2 cellular contexts compared by ENCODE assay signal in the genomic region with DNA sequence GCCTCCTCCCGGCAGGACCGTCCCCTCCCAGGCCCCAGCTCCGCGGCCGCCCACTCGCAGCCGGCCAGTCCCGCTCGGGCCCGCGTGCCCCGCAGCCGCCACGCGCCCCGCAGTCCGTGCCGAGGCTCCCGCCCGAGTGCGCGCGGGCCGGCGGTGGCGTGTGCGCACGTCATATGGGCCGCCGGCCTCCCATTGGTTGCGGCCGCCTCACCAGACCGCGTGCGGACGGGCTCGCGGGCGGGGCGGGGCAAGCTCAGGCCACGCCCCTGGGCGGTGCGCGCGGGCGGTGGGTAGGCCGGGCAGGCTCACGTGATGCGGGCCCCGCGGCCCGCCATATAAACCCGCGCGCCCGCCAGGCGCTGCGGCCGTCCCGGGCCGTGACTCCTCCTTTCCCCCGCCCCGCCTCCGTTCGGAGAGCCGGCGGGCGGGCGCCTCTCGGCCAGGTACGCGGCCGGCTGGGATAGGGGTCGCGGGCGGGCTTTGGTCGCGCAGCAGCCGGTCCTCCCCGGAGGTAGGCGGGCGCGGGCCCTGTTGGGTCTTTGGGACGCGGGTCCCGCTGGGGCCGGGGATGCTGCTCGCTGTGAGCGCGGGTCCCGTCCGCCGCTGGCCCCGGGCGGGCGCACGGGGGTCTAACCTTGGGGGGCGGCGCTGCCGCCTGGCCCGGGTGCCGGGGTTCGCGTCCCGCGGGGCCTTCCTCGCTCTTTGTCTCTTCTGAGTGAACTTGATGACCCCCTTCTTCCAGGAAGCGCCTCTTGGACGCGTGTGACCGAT.
TF ChIP-seq lines count a peak whose summit lies in the region.

Gene INSIG1 (plus strand): TSS at position 362 of the 771 bp plus-strand sequence. CDS start 408 bp downstream, at position 770.

TF ChIP-seq in liver, 16 proteins besides CTCF, POLR2A, EP300 and RAD21 (continued from another document):
- no peak for TF ChIP-seq REST (IDR thresholded peaks at IDR 0.05)
- no peak for TF ChIP-seq SP1 (IDR thresholded peaks at IDR 0.05)
- TF ChIP-seq, protein P1, sequence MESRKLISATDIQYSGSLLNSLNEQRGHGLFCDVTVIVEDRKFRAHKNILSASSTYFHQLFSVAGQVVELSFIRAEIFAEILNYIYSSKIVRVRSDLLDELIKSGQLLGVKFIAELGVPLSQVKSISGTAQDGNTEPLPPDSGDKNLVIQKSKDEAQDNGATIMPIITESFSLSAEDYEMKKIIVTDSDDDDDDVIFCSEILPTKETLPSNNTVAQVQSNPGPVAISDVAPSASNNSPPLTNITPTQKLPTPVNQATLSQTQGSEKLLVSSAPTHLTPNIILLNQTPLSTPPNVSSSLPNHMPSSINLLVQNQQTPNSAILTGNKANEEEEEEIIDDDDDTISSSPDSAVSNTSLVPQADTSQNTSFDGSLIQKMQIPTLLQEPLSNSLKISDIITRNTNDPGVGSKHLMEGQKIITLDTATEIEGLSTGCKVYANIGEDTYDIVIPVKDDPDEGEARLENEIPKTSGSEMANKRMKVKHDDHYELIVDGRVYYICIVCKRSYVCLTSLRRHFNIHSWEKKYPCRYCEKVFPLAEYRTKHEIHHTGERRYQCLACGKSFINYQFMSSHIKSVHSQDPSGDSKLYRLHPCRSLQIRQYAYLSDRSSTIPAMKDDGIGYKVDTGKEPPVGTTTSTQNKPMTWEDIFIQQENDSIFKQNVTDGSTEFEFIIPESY (IDR thresholded peaks at IDR 0.05) = no peak
- TF ChIP-seq GABPA (IDR thresholded peaks at IDR 0.05 in 1 of 2, conservative IDR thresholded peaks at IDR 0.05 in 1 of 2) = no peak
- no peak for TF ChIP-seq HNF4A (conservative IDR thresholded peaks at IDR 0.05)
- TF ChIP-seq FOXA1 (IDR thresholded peaks at IDR 0.05) = no peak
- TF ChIP-seq, protein P2, sequence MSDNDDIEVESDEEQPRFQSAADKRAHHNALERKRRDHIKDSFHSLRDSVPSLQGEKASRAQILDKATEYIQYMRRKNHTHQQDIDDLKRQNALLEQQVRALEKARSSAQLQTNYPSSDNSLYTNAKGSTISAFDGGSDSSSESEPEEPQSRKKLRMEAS (IDR thresholded peaks at IDR 0.05) = no peak
- no peak for TF ChIP-seq NR2F2 (IDR thresholded peaks at IDR 0.05)
- TF ChIP-seq RXRA (IDR thresholded peaks at IDR 0.05) = no peak
- no peak for TF ChIP-seq HNF4G (IDR thresholded peaks at IDR 0.05)
- TF ChIP-seq, protein P3, sequence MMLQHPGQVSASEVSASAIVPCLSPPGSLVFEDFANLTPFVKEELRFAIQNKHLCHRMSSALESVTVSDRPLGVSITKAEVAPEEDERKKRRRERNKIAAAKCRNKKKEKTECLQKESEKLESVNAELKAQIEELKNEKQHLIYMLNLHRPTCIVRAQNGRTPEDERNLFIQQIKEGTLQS (IDR thresholded peaks at IDR 0.05) = no peak
- TF ChIP-seq FOXA2 (IDR thresholded peaks at IDR 0.05) = no peak

TF ChIP-seq in HepG2, 621 proteins besides CTCF, POLR2A, EP300 and RAD21 (continued from another document):
- TF ChIP-seq GTF3A (CRISPR knock-in tag; conservative IDR thresholded peaks at IDR 0.05) = no peak
- TF ChIP-seq YEATS4 (CRISPR knock-in tag; IDR thresholded peaks at IDR 0.05; ENCODE audit: borderline replicate concordance) = no peak
- TF ChIP-seq FOXA3 (CRISPR knock-in tag; IDR thresholded peaks at IDR 0.05) = no peak
- TF ChIP-seq ERF (CRISPR knock-in tag; IDR thresholded peaks at IDR 0.05) = no peak
- TF ChIP-seq FOXO4 (CRISPR knock-in tag; conservative IDR thresholded peaks at IDR 0.05) = no peak
TF ChIP-seq in HepG2: peak in this region for 0.
